Comparison of ENCODE assay signal across 20 cellular contexts in genomic region chr16:81060576-81061306, GRCh38. TPM values are rescaled to one million over a fixed set of nuclear protein-coding genes. Genes with fewer than 3 reads are reported as not detected.
"Had no signal": no experiment of that assay in that cellular context is flagged by ENCODE, and none has a peak within 500 bp of the region (broad histone marks: within the 10 kb centered on the region; RNA-seq: fewer than 3 reads in every experiment).

No MANE protein-coding gene starts in this region.

- H3K9me3 Mint-ChIP-seq: activated CD8-positive, alpha-beta T cell treated with anti-CD3 and anti-CD28 coated beads for 36 hours; activated naive CD4-positive, alpha-beta T cell treated with anti-CD3 and anti-CD28 coated beads, Interleukin-2, amount 10 ng/mL, durations not matched to agents 7 days and 5 days; dendritic cell treated with granulocyte-macrophage colony-stimulating factor and Interleukin-4, amounts not matched to agents 40 ng/mL and 50 ng/mL, for 4 days; natural killer cell; stimulated activated naive CD8-positive, alpha-beta T cell treated with anti-CD3 and anti-CD28 coated beads, Interleukin-15, Interleukin-2, amounts not matched to agents 100 ng/mL and 50 ng/mL, for 24 hours; T-helper 1 cell treated with Interleukin-12 subunit alpha and Interleukin-12 subunit beta and Interleukin-4 antibody, amounts not matched to agents 30 μg/mL and 1 μg/mL, for 36 hours had no signal

- H3K4me1 ChIP-seq: foreskin keratinocyte, parathyroid adenoma, right lobe of liver, tibial artery had no signal

- H3K4me3 Mint-ChIP-seq: activated CD8-positive, alpha-beta memory T cell treated with anti-CD3 and anti-CD28 coated beads, Interleukin-2, amount 10 ng/mL, durations not matched to agents 7 days and 5 days; activated CD8-positive, alpha-beta T cell treated with anti-CD3 and anti-CD28 coated beads for 36 hours; activated naive CD4-positive, alpha-beta T cell treated with anti-CD3 and anti-CD28 coated beads, Interleukin-2, amount 10 ng/mL, durations not matched to agents 7 days and 5 days; dendritic cell treated with granulocyte-macrophage colony-stimulating factor and Interleukin-4, amounts not matched to agents 40 ng/mL and 50 ng/mL, for 4 days; natural killer cell; stimulated activated naive CD8-positive, alpha-beta T cell treated with anti-CD3 and anti-CD28 coated beads, Interleukin-15, Interleukin-2, amounts not matched to agents 100 ng/mL and 50 ng/mL, for 24 hours; T-helper 1 cell treated with Interleukin-12 subunit alpha and Interleukin-12 subunit beta and Interleukin-4 antibody, amounts not matched to agents 30 μg/mL and 1 μg/mL, for 36 hours had no signal

- H3K36me3 ChIP-seq: right lobe of liver, tibial artery had no signal

- ATAC-seq: activated CD8-positive, alpha-beta memory T cell treated with anti-CD3 and anti-CD28 coated beads, Interleukin-2, amount 10 ng/mL, durations not matched to agents 7 days and 5 days; activated CD8-positive, alpha-beta T cell treated with anti-CD3 and anti-CD28 coated beads for 36 hours; foreskin keratinocyte; left ventricle myocardium superior; natural killer cell; right lobe of liver had no signal

- H3K4me3 ChIP-seq: right lobe of liver, skin epidermis, tibial artery had no signal

- H3K27ac Mint-ChIP-seq: activated CD8-positive, alpha-beta memory T cell treated with anti-CD3 and anti-CD28 coated beads, Interleukin-2, amount 10 ng/mL, durations not matched to agents 7 days and 5 days; activated CD8-positive, alpha-beta T cell treated with anti-CD3 and anti-CD28 coated beads for 36 hours; activated naive CD4-positive, alpha-beta T cell treated with anti-CD3 and anti-CD28 coated beads, Interleukin-2, amount 10 ng/mL, durations not matched to agents 7 days and 5 days; dendritic cell treated with granulocyte-macrophage colony-stimulating factor and Interleukin-4, amounts not matched to agents 40 ng/mL and 50 ng/mL, for 4 days; natural killer cell; stimulated activated naive CD8-positive, alpha-beta T cell treated with anti-CD3 and anti-CD28 coated beads, Interleukin-15, Interleukin-2, amounts not matched to agents 100 ng/mL and 50 ng/mL, for 24 hours; T-helper 1 cell treated with Interleukin-12 subunit alpha and Interleukin-12 subunit beta and Interleukin-4 antibody, amounts not matched to agents 30 μg/mL and 1 μg/mL, for 36 hours had no signal

- H3K4me1 Mint-ChIP-seq: activated CD8-positive, alpha-beta memory T cell treated with anti-CD3 and anti-CD28 coated beads, Interleukin-2, amount 10 ng/mL, durations not matched to agents 7 days and 5 days; activated naive CD4-positive, alpha-beta T cell treated with anti-CD3 and anti-CD28 coated beads, Interleukin-2, amount 10 ng/mL, durations not matched to agents 7 days and 5 days; natural killer cell had no signal

- H3K27me3 ChIP-seq: foreskin keratinocyte, right lobe of liver, tibial artery had no signal

- H3K9me3 ChIP-seq: right lobe of liver, tibial artery had no signal

- DNase-seq: activated CD4-positive, alpha-beta T cell treated with anti-CD3 and anti-CD28 coated beads for 48 hours; activated CD8-positive, alpha-beta memory T cell treated with anti-CD3 and anti-CD28 coated beads, Interleukin-2, amount 10 ng/mL, durations not matched to agents 7 days and 5 days; activated CD8-positive, alpha-beta T cell treated with anti-CD3 and anti-CD28 coated beads for 36 hours; activated effector memory CD4-positive, alpha-beta T cell treated with anti-CD3 and anti-CD28 coated beads, Interleukin-2, amount 50 U/mL, for 16 hours; activated naive CD4-positive, alpha-beta T cell treated with anti-CD3 and anti-CD28 coated beads, Interleukin-2, amount 10 ng/mL, durations not matched to agents 7 days and 5 days; activated T-cell treated with anti-CD3 and anti-CD28 coated beads for 4 hours; effector CD8-positive, alpha-beta T cell; foreskin keratinocyte; left ventricle myocardium superior; mammary epithelial cell; midbrain; natural killer cell; right lobe of liver; stimulated activated CD4-positive, alpha-beta T cell treated with anti-CD3 and anti-CD28 coated beads, Interleukin-1b, Interleukin-23, amount 100 ng/mL, for 48 hours; tibial artery had no signal

- H3K27me3 Mint-ChIP-seq: activated CD8-positive, alpha-beta memory T cell treated with anti-CD3 and anti-CD28 coated beads, Interleukin-2, amount 10 ng/mL, durations not matched to agents 7 days and 5 days; activated CD8-positive, alpha-beta T cell treated with anti-CD3 and anti-CD28 coated beads for 36 hours; activated naive CD4-positive, alpha-beta T cell treated with anti-CD3 and anti-CD28 coated beads, Interleukin-2, amount 10 ng/mL, durations not matched to agents 7 days and 5 days; dendritic cell treated with granulocyte-macrophage colony-stimulating factor and Interleukin-4, amounts not matched to agents 40 ng/mL and 50 ng/mL, for 4 days; stimulated activated naive CD8-positive, alpha-beta T cell treated with anti-CD3 and anti-CD28 coated beads, Interleukin-15, Interleukin-2, amounts not matched to agents 100 ng/mL and 50 ng/mL, for 24 hours had no signal

- H3K27ac ChIP-seq: foreskin keratinocyte, parathyroid adenoma, right lobe of liver, skin epidermis, tibial artery had no signal

- H3K36me3 Mint-ChIP-seq: activated CD8-positive, alpha-beta memory T cell treated with anti-CD3 and anti-CD28 coated beads, Interleukin-2, amount 10 ng/mL, durations not matched to agents 7 days and 5 days; activated naive CD4-positive, alpha-beta T cell treated with anti-CD3 and anti-CD28 coated beads, Interleukin-2, amount 10 ng/mL, durations not matched to agents 7 days and 5 days; natural killer cell had no signal

RNA-seq across cellular contexts. Expression of gene C16orf46, which starts 16.3 kb away (rescaled TPM):
- total RNA-seq: activated CD8-positive, alpha-beta memory T cell treated with anti-CD3 and anti-CD28 coated beads, Interleukin-2, amount 10 ng/mL, durations not matched to agents 7 days and 5 days; natural killer cell had no signal
